8 cellular contexts compared by ENCODE assay signal in the genomic region with DNA sequence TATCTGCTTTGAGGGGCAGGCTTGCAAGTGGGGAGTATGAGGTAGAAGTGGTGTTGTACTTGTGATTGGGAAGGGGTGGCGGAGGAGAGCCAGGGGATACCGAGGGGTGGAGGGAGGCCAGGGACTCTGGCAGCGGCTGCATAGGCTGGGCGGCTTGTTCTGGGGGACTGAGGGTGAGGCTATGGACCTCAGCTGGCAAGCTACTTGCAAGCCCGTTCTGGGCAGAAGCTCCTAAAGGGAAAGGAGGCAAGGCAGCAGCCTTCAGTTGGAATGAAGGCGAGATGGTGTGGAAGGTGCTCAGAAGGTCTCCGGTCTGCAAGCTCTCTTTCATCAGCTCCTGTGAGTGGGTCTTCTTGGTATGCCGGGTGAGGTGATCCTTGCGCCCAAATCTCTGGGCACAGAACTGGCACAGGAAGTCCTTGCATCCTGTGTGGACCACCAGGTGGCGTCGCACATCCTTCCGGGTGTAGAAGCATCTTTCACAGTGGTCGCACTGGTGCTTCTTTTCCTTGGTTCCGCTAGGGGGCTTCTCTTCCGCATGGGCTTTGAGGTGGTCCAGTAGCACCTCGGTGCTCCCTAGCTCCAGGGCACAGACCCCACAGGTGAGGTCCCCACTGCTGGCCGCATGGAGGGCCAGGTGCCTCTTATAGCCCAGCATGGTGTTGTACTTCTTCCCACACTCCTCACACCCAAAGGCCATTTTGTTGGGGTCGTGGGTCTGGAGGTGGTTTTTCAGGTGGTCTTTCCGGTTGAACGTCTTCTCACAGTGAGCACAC.
DNase-seq lines count a peak whose midpoint lies in the region; ATAC-seq and TF ChIP-seq lines count a peak whose summit lies in the region.

No MANE protein-coding gene starts in this region.

- H3K4me3 ChIP-seq in choroid plexus epithelial cell (ENCODE audit: low read depth, low read length) (no peak overlapping the region), mesenchymal stem cell (ENCODE audit: insufficient read depth in 1 of 2, low read depth in 1 of 2, low read length in 2 of 2) (no peak overlapping the region)

- TF ChIP-seq CTCF in choroid plexus epithelial cell (conservative IDR thresholded peaks at IDR 0.05; ENCODE audit: low read depth, low read length), result peak; percentile 87

- no peak overlapping the region for H3K27ac ChIP-seq in mesenchymal stem cell (ENCODE audit: low read length, poor library complexity, severe bottlenecking)

- peaks cover 16 to 34% of the 10 kb centered on the region in 2 experiments for H3K36me3 ChIP-seq in mesenchymal stem cell (ENCODE audit: control insufficient read depth in 1 of 2, insufficient read depth in 2 of 2, low read depth in 1 of 2, low read length in 2 of 2)

- 71% methylated on average over 19 of the region's 20 CpGs for WGBS in mesenchymal stem cell

- H3K18ac ChIP-seq in mesenchymal stem cell (ENCODE audit: low read depth in 1 of 2, low read length in 2 of 2), result no peak overlapping the region

- no peak overlapping the region for H3K14ac ChIP-seq in mesenchymal stem cell (ENCODE audit: low read length in 2 of 2)

- no peak overlapping the region for H3K4me2 ChIP-seq in mesenchymal stem cell (ENCODE audit: low read length, poor library complexity, severe bottlenecking)

- DNase-seq in COLO829 (ENCODE audit: low spot score), result peak; percentile 51
- peak; percentile 62 for DNase-seq in NAMALWA (ENCODE audit: low spot score)
- DNase-seq in activated CD4-positive, CD25-positive, alpha-beta regulatory T cell treated with anti-CD3 and anti-CD28 coated beads, Interleukin-2, amount 50 U/mL, for 16 hours (ENCODE audit: low read depth, low spot score), result peak; percentile 14
- peak; percentile 77 for DNase-seq in choroid plexus epithelial cell (ENCODE audit: low read depth)
- peak; percentile 62 for DNase-seq in mesenchymal stem cell
- peak; percentile 17 for DNase-seq in stimulated activated naive CD4-positive, alpha-beta T cell treated with Interleukin-2 at 50 U/mL for 16 hours (lab: John Stamatoyannopoulos, UW)

- no peak overlapping the region for H2BK12ac ChIP-seq in mesenchymal stem cell (ENCODE audit: low read length in 2 of 2)

- no peak overlapping the region for H2BK120ac ChIP-seq in mesenchymal stem cell (ENCODE audit: low read depth, low read length)

- no peak overlapping the region for H3K4ac ChIP-seq in mesenchymal stem cell (ENCODE audit: low read depth in 1 of 2, low read length in 2 of 2)

- no peak overlapping the region for H4K8ac ChIP-seq in mesenchymal stem cell (ENCODE audit: low read length)

- no peaks in the 10 kb centered on the region for H3K9me3 ChIP-seq in mesenchymal stem cell (ENCODE audit: control insufficient read depth, low read length)

- no peak overlapping the region for H4K91ac ChIP-seq in mesenchymal stem cell (ENCODE audit: low read length)

- ATAC-seq in GM21515 (IDR thresholded peaks at IDR 0.05; ENCODE audit: unreplicated experiment), result peak; percentile 40
- ATAC-seq in HG02885 (IDR thresholded peaks at IDR 0.05; ENCODE audit: poor library complexity, unreplicated experiment), result no peak

- H3K27me3 ChIP-seq in mesenchymal stem cell (ENCODE audit: control insufficient read depth in 1 of 2, insufficient read depth in 1 of 2, low read length in 2 of 2), result no peaks in the 10 kb centered on the region

- no peak overlapping the region for H3K23ac ChIP-seq in mesenchymal stem cell (ENCODE audit: low read length in 2 of 2)

- no peak overlapping the region for H2BK15ac ChIP-seq in mesenchymal stem cell (ENCODE audit: low read depth, poor library complexity, severe bottlenecking)

- H2AK5ac ChIP-seq in mesenchymal stem cell (ENCODE audit: low read length, severe bottlenecking), result no peak overlapping the region

- no peaks in the 10 kb centered on the region for H3K79me1 ChIP-seq in mesenchymal stem cell (replicated peaks; ENCODE audit: low read length, poor library complexity, severe bottlenecking)

- no peak overlapping the region for H2BK5ac ChIP-seq in mesenchymal stem cell (ENCODE audit: low read depth, low read length, poor library complexity, severe bottlenecking)

- H3K9ac ChIP-seq in mesenchymal stem cell (ENCODE audit: low read length), result no peak overlapping the region

- H3K4me1 ChIP-seq in mesenchymal stem cell (ENCODE audit: control insufficient read depth, insufficient read depth, low read depth, low read length), result no peaks in the 10 kb centered on the region

- no peak overlapping the region for H2AFZ ChIP-seq in mesenchymal stem cell (ENCODE audit: low read depth, low read length)

Comparison
In these comparisons a context has a peak if more than half of its experiments do, and no peak if none do; other contexts are left out.
1. DNase-seq: peak in every context shown above with its lines; median percentile 77 in choroid plexus epithelial cell; 62 in NAMALWA; 62 in mesenchymal stem cell; 51 in COLO829; 17 in stimulated activated naive CD4-positive, alpha-beta T cell treated with Interleukin-2 at 50 U/mL for 16 hours; 14 in activated CD4-positive, CD25-positive, alpha-beta regulatory T cell treated with anti-CD3 and anti-CD28 coated beads, Interleukin-2, amount 50 U/mL, for 16 hours.